In the genomic region with DNA sequence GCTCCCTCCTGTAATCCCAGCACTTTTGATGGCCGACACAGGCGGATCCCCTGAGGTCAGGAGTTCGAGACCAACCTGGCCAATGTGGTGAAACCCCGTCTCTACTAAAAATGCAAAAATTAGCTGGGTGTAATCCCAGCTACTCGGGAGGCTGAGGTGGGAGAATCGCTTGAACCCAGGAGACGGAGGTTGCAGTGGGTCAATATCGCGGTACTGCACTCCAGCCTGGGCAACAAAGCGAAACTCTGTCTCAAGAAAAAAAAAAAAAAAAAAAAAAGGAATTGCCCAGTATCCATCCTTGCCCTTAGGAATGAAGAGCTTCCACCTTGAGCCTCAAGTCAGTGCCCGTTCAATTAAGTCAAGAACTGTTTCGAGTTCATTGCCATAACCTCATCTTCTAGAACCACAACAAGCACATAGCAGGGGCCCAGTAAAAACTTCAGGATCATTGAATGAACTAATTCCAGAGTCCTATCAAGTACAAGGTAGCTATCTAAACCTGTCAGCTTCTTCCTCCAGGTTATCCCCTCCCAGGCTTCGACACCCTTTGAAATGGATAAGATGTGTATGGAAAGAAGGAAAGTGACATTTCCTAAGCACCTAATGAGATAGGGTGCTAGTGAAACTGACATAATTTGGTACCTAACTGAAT, we compare ENCODE assay signal across 8 cellular contexts. TPM values are rescaled to one million over a fixed set of nuclear protein-coding genes. Genes with fewer than 3 reads are reported as not detected.
DNase-seq lines count a peak whose midpoint lies in the region; ATAC-seq and TF ChIP-seq lines count a peak whose summit lies in the region.

No MANE protein-coding gene starts in this region.

- no peak for DNase-seq in GM12864 (ENCODE audit: low read depth)
- no peak for DNase-seq in stimulated activated CD4-positive, alpha-beta T cell treated with anti-CD3 and anti-CD28 coated beads, Interleukin-15, amount 100 ng/mL, for 24 hours

- H4K20me1 ChIP-seq in Loucy (ENCODE audit: insufficient read depth, low read length, poor library complexity, severe bottlenecking) (peaks cover 22% of the 10 kb centered on the region), neural cell (ENCODE audit: insufficient read depth) (no peaks in the 10 kb centered on the region)

- TF ChIP-seq CTCF in GM12864 (IDR thresholded peaks at IDR 0.05; ENCODE audit: low read depth, low read length, missing control alignments) (no peak), Loucy (conservative IDR thresholded peaks at IDR 0.05; ENCODE audit: low read length) (no peak), neural cell (IDR thresholded peaks at IDR 0.05; ENCODE audit: poor library complexity, severe bottlenecking) (no peak)

- peak overlapping the region; percentile 97 for H2AFZ ChIP-seq in Loucy (ENCODE audit: low read length)
- H2AFZ ChIP-seq in neural cell (ENCODE audit: low read depth, low read length) = peak overlapping the region; percentile 92

- TF ChIP-seq RAD21 in neural cell (conservative IDR thresholded peaks at IDR 0.05) = no peak

- H3K4me1 ChIP-seq in Loucy (ENCODE audit: insufficient read depth, low read length, poor library complexity, severe bottlenecking) (peaks cover 25% of the 10 kb centered on the region), ectodermal cell (ENCODE audit: control insufficient read depth, insufficient read depth, low read length) (no peaks in the 10 kb centered on the region)

- 73 to 74% methylated on average over 12 to 13 of the region's 13 CpGs for WGBS in ectodermal cell, 2 experiments

- H3K27me3 ChIP-seq in Loucy (ENCODE audit: insufficient read depth, low read length, poor library complexity, severe bottlenecking) (no peaks in the 10 kb centered on the region), ectodermal cell (ENCODE audit: control insufficient read depth, insufficient read depth, low read length, poor library complexity, severe bottlenecking) (no peaks in the 10 kb centered on the region), neural cell (ENCODE audit: insufficient read depth, low read depth, low read length) (no peaks in the 10 kb centered on the region)

- H3K4me3 ChIP-seq in GM12864 (ENCODE audit: low read depth, low read length) = peak overlapping the region; percentile 78
- peak overlapping the region; percentile 76 for H3K4me3 ChIP-seq in Loucy (ENCODE audit: low read length, poor library complexity, severe bottlenecking)
- H3K4me3 ChIP-seq in ectodermal cell (ENCODE audit: insufficient read depth, low read depth, low read length) = peak overlapping the region; percentile 85
- H3K4me3 ChIP-seq in neural cell (ENCODE audit: low read length) = peak overlapping the region; percentile 95

- no peak for TF ChIP-seq EP300 in neural cell (conservative IDR thresholded peaks at IDR 0.05; ENCODE audit: poor library complexity, severe bottlenecking)

- ATAC-seq in GM19467 (IDR thresholded peaks at IDR 0.05; ENCODE audit: unreplicated experiment) (no peak), HG02610 (IDR thresholded peaks at IDR 0.05; ENCODE audit: unreplicated experiment) (no peak), GM18861 (IDR thresholded peaks at IDR 0.05; ENCODE audit: unreplicated experiment) (no peak)

- H3K36me3 ChIP-seq in Loucy (ENCODE audit: insufficient read depth, low read length) (peaks cover 3% of the 10 kb centered on the region; the same call in 1 of the 2 replicates), ectodermal cell (ENCODE audit: control insufficient read depth, insufficient read depth, low read length) (peaks cover 3% of the 10 kb centered on the region), neural cell (ENCODE audit: insufficient read depth, low read length) (peaks cover 7% of the 10 kb centered on the region)

- H3K9me2 ChIP-seq in Loucy (replicated peaks; ENCODE audit: low read depth, low read length) (no peaks in the 10 kb centered on the region), neural cell (ENCODE audit: insufficient read depth, low read length) (no peaks in the 10 kb centered on the region)

- H3K79me2 ChIP-seq in Loucy (ENCODE audit: insufficient read depth, low read length) (peaks cover 47% of the 10 kb centered on the region), neural cell (replicated peaks; ENCODE audit: insufficient read depth, low read length) (peaks cover 39% of the 10 kb centered on the region)

- peak overlapping the region; percentile 75 for H3K4me2 ChIP-seq in Loucy (ENCODE audit: low read depth, low read length, poor library complexity, severe bottlenecking)
- H3K4me2 ChIP-seq in neural cell (ENCODE audit: low read length) = peak overlapping the region; percentile 86

- peak overlapping the region; percentile 50 for H3K27ac ChIP-seq in ectodermal cell (ENCODE audit: insufficient read depth, low read depth, low read length, poor library complexity, severe bottlenecking)
- H3K27ac ChIP-seq in neural cell (ENCODE audit: low read length) = peak overlapping the region; percentile 67

- H3K9me3 ChIP-seq in Loucy (ENCODE audit: insufficient read depth, low read depth, low read length) (no peaks in the 10 kb centered on the region), ectodermal cell (ENCODE audit: control insufficient read depth, low read length) (no peaks in the 10 kb centered on the region), neural cell (ENCODE audit: low read length) (no peaks in the 10 kb centered on the region)

- H3K9ac ChIP-seq in Loucy (ENCODE audit: low read depth, low read length, poor library complexity, severe bottlenecking) = peak overlapping the region; percentile 82
- H3K9ac ChIP-seq in neural cell (ENCODE audit: low read length) = peak overlapping the region; percentile 85

- 0 out of 2 replicates have a peak, but pooled peaks cover 3% of the 10 kb centered on the region for H3F3A ChIP-seq in Loucy (ENCODE audit: low read depth)
- no peaks in the 10 kb centered on the region for H3F3A ChIP-seq in neural cell (ENCODE audit: insufficient read depth, low read length, poor library complexity, severe bottlenecking)

TF ChIP-seq in neural cell, 6 proteins besides CTCF, POLR2A, EP300 and RAD21:
- TF ChIP-seq TAF1 (IDR thresholded peaks at IDR 0.05; ENCODE audit: low read depth) = no peak
- TF ChIP-seq, protein P1, sequence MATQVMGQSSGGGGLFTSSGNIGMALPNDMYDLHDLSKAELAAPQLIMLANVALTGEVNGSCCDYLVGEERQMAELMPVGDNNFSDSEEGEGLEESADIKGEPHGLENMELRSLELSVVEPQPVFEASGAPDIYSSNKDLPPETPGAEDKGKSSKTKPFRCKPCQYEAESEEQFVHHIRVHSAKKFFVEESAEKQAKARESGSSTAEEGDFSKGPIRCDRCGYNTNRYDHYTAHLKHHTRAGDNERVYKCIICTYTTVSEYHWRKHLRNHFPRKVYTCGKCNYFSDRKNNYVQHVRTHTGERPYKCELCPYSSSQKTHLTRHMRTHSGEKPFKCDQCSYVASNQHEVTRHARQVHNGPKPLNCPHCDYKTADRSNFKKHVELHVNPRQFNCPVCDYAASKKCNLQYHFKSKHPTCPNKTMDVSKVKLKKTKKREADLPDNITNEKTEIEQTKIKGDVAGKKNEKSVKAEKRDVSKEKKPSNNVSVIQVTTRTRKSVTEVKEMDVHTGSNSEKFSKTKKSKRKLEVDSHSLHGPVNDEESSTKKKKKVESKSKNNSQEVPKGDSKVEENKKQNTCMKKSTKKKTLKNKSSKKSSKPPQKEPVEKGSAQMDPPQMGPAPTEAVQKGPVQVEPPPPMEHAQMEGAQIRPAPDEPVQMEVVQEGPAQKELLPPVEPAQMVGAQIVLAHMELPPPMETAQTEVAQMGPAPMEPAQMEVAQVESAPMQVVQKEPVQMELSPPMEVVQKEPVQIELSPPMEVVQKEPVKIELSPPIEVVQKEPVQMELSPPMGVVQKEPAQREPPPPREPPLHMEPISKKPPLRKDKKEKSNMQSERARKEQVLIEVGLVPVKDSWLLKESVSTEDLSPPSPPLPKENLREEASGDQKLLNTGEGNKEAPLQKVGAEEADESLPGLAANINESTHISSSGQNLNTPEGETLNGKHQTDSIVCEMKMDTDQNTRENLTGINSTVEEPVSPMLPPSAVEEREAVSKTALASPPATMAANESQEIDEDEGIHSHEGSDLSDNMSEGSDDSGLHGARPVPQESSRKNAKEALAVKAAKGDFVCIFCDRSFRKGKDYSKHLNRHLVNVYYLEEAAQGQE (IDR thresholded peaks at IDR 0.05; ENCODE audit: borderline replicate concordance) = no peak
- no peak for TF ChIP-seq SMC3 (conservative IDR thresholded peaks at IDR 0.05; ENCODE audit: poor library complexity)
- no peak for TF ChIP-seq EZH2 (IDR thresholded peaks at IDR 0.05; ENCODE audit: borderline replicate concordance, insufficient read depth, low read length, poor library complexity, severe bottlenecking)
- no peak for TF ChIP-seq POLR2AphosphoS5 (IDR thresholded peaks at IDR 0.05)
- no peak for TF ChIP-seq MXI1 (conservative IDR thresholded peaks at IDR 0.05; ENCODE audit: poor library complexity, severe bottlenecking)
TF ChIP-seq in neural cell: peak in this region for 0.

RNA-seq across cellular contexts. Expression of a gene that starts 0.8 kb away (rescaled TPM):
- 23.8 TPM for polyA plus RNA-seq in ectodermal cell (2013, experiment 1 of 4)
- polyA plus RNA-seq in ectodermal cell (2013, experiment 2 of 4) = 21.8 TPM
- 18.8 TPM for polyA plus RNA-seq in ectodermal cell (2013, experiment 3 of 4)
- 19.0 TPM for polyA plus RNA-seq in ectodermal cell (2013, experiment 4 of 4)
- 32.4 and 35.4 TPM in 2 replicates for polyA plus RNA-seq in neural cell
- 41.1 and 52.0 TPM in 2 replicates for polyA minus RNA-seq in neural cell

RNA-seq across cellular contexts. Expression of a gene that starts 13.2 kb away (rescaled TPM):
- 39.9 TPM for polyA plus RNA-seq in ectodermal cell (2013, experiment 1 of 4)
- polyA plus RNA-seq in ectodermal cell (2013, experiment 2 of 4) = 51.1 TPM
- 41.3 TPM for polyA plus RNA-seq in ectodermal cell (2013, experiment 3 of 4)
- polyA plus RNA-seq in ectodermal cell (2013, experiment 4 of 4) = 51.0 TPM
- 85.6 and 90.6 TPM in 2 replicates for polyA plus RNA-seq in neural cell
- polyA minus RNA-seq in neural cell = 132 and 136 TPM in 2 replicates

RNA-seq across cellular contexts. Expression of a gene that starts 41.7 kb away (rescaled TPM):
- polyA plus RNA-seq in ectodermal cell (2013, experiment 1 of 4) = not detected
- polyA plus RNA-seq in ectodermal cell (2013, experiment 2 of 4) = not detected
- not detected for polyA plus RNA-seq in ectodermal cell (2013, experiment 3 of 4)
- not detected for polyA plus RNA-seq in ectodermal cell (2013, experiment 4 of 4)
- polyA plus RNA-seq in neural cell = not detected in 2 replicates
- polyA minus RNA-seq in neural cell = not detected in 2 replicates

RNA-seq across cellular contexts. Expression of a gene that starts 58.5 kb away (rescaled TPM):
- polyA plus RNA-seq in ectodermal cell (2013, experiment 1 of 4) = 9.8 TPM
- polyA plus RNA-seq in ectodermal cell (2013, experiment 2 of 4) = 14.6 TPM
- 9.1 TPM for polyA plus RNA-seq in ectodermal cell (2013, experiment 3 of 4)
- polyA plus RNA-seq in ectodermal cell (2013, experiment 4 of 4) = 10.4 TPM
- 1.7 and 2.7 TPM in 2 replicates for polyA plus RNA-seq in neural cell
- 6.8 and 8.8 TPM in 2 replicates for polyA minus RNA-seq in neural cell
